In genomic region chr14:106820119-106820518, GRCh38 we compare ENCODE assay signal across 1 cellular context.
TF ChIP-seq lines count a peak whose summit lies in the region.

No MANE protein-coding gene starts in this region.

TF ChIP-seq in GM12878, 131 proteins besides CTCF, POLR2A, EP300 and RAD21 (continued from another document):
- TF ChIP-seq REST (IDR thresholded peaks at IDR 0.05; ENCODE audit: low read depth, low read length) (no peak), ATF3 (IDR thresholded peaks at IDR 0.05; ENCODE audit: borderline replicate concordance, extremely low read depth, low read depth, low read length) (no peak), TCF7 (IDR thresholded peaks at IDR 0.05; ENCODE audit: borderline replicate concordance) (no peak)
